8 cellular contexts compared by ENCODE assay signal in the genomic region with DNA sequence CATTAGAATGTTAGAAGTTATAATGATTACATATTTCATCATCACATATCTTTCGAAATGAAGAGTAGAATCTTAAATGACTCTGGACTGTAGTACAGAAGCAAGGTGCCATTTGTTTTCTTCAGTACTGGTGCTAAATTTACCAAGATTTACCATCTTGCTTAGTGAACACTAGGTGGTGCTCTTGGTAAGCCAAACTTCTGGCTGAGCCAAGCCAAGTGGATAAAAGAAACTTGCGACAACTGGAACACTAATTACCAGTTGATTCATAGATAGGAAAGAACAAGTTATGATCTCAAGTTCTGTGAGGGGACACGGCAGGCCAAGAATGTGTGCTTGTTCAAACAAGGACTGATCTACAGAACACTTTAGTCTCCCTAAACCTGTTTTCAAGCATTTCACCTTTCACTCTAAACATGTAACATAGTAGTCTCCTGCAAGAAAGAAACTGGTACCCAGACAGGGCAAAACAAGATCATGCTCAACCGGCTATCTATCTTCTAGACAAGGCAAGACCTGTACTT. TPM values are rescaled to one million over a fixed set of nuclear protein-coding genes. Genes with fewer than 3 reads are reported as not detected.
DNase-seq lines count a peak whose midpoint lies in the region; ATAC-seq, FAIRE-seq and TF ChIP-seq lines count a peak whose summit lies in the region.

No MANE protein-coding gene starts in this region.

- peak; percentile 61 for TF ChIP-seq RAD21 in HepG2 (CRISPR knock-in tag; IDR thresholded peaks at IDR 0.05)

- POLR2A ChIA-PET in HepG2 (lab: Yijun Ruan, JAX): no interaction called here

- in situ Hi-C loops in HepG2 (cut with HindIII; ENCODE audit: extremely low pct_ligation_motif_present, low pct_unique_long_range_greater_than_20kb): loop anchor here (5.0 kb wide), 1 partner anchor 244 kb away; no protein-coding TSS in a partner anchor

- CTCF ChIA-PET in HepG2 (lab: Yijun Ruan, JAX; ENCODE audit: low intra/inter-chr PET ratio, low total read pairs): interaction anchor here (0.9 to 3.4 kb wide), 5 partner anchors 192 to 246 kb away, joined by 3 to 23 read pairs (median 15); no protein-coding TSS in a partner anchor

- peak; percentile 77 to 78 for DNase-seq in AML-193 (lab: John Stamatoyannopoulos, UW)
- peak; percentile 20 for DNase-seq in GM12892 (ENCODE audit: insufficient read length)
- peak; percentile 73 for DNase-seq in NCI-H1092 treated with DMSO at 0.1 percent for 48 hours (lab: John Stamatoyannopoulos, UW)
- DNase-seq in SK-N-MC (ENCODE audit: low read depth, low spot score): peak; percentile 12
- DNase-seq in choroid plexus epithelial cell (ENCODE audit: low read depth): peak; percentile 81
- DNase-seq in HepG2 (ENCODE audit: low spot score): peak; percentile 47
- DNase-seq in testis: peak; percentile 44

- WGBS in HepG2 (ENCODE audit: low lambda C conversion rate): 22% methylated on average over 4 of the region's 4 CpGs
- WGBS in testis, 2 donors: 18 to 21% methylated on average over 4 of the region's 4 CpGs

- H3K79me2 ChIP-seq in HepG2 (ENCODE audit: insufficient read depth, low read length): no peaks in the 10 kb centered on the region

- H2AFZ ChIP-seq in HepG2 (ENCODE audit: low read length): no peak overlapping the region

- no peak overlapping the region for H3K4me3 ChIP-seq in SK-N-MC
- no peak overlapping the region for H3K4me3 ChIP-seq in choroid plexus epithelial cell (ENCODE audit: low read depth, low read length)
- no peak overlapping the region for H3K4me3 ChIP-seq in HepG2 (replicated peaks in 1 of 3; ENCODE audit: insufficient read depth in 1 of 3, low read depth in 2 of 3, low read length in 3 of 3)
- H3K4me3 ChIP-seq in testis: no peak overlapping the region

- peak; percentile 80 for TF ChIP-seq CTCF in choroid plexus epithelial cell (conservative IDR thresholded peaks at IDR 0.05; ENCODE audit: low read depth, low read length)
- TF ChIP-seq CTCF in HepG2 (CRISPR knock-in tag; IDR thresholded peaks at IDR 0.05): peak; percentile 89
- TF ChIP-seq CTCF in testis (IDR thresholded peaks at IDR 0.05): peak; percentile 64 to 86 (median 77)

- BruUV-seq in HepG2 (replicated peaks; lab: Mats Ljungman, UMichigan): no TSS peak

- FAIRE-seq in GM12892 (lab: Jason Lieb, UNC) (peak; percentile 91), HepG2 (lab: Jason Lieb, UNC) (peak; percentile 95)

- no peak overlapping the region for H3K4me2 ChIP-seq in HepG2 (ENCODE audit: low read depth, low read length)

- peaks cover 5% of the 10 kb centered on the region for H3K36me3 ChIP-seq in SK-N-MC (ENCODE audit: insufficient read depth, low read length)
- peaks cover 3 to 4% of the 10 kb centered on the region in 2 experiments; a peak in 4 of 5 replicates for H3K36me3 ChIP-seq in HepG2 (replicated peaks in 1 of 2; ENCODE audit: control insufficient read depth in 1 of 2, insufficient read depth in 2 of 2, low read length in 2 of 2)
- H3K36me3 ChIP-seq in testis (ENCODE audit: low read depth, missing control alignments): no peaks in the 10 kb centered on the region

- TF ChIP-seq POLR2A in GM12892 (IDR thresholded peaks at IDR 0.05; ENCODE audit: low read depth, low read length): no peak
- no peak for TF ChIP-seq POLR2A in HepG2 (IDR thresholded peaks at IDR 0.05; ENCODE audit: insufficient read depth in 1 of 2, low read depth in 2 of 2, low read length in 2 of 2)
- no peak for TF ChIP-seq POLR2A in testis (IDR thresholded peaks at IDR 0.05)

- no peak for TF ChIP-seq EP300 in HepG2 (IDR thresholded peaks at IDR 0.05; ENCODE audit: low read depth in 2 of 2, low read length in 2 of 2)
- no peak for TF ChIP-seq EP300 in HepG2 (CRISPR knock-in tag; IDR thresholded peaks at IDR 0.05; ENCODE audit: borderline replicate concordance)

- no peaks in the 10 kb centered on the region for H3K9me3 ChIP-seq in SK-N-MC (ENCODE audit: low read depth, low read length)
- H3K9me3 ChIP-seq in HepG2 (ENCODE audit: low read length): no peaks in the 10 kb centered on the region
- H3K9me3 ChIP-seq in testis: no peaks in the 10 kb centered on the region

- peaks cover 7% of the 10 kb centered on the region; the same call in 1 of the 2 replicates for H3K4me1 ChIP-seq in HepG2 (ENCODE audit: insufficient read depth, low read length)
- peaks cover 4% of the 10 kb centered on the region for H3K4me1 ChIP-seq in testis

- H3K9ac ChIP-seq in SK-N-MC (ENCODE audit: insufficient read length): no peak overlapping the region
- no peak overlapping the region for H3K9ac ChIP-seq in HepG2 (ENCODE audit: insufficient read depth, low read depth, low read length)

- intact Hi-C loops in HepG2 (cut with micrococcal nuclease; ENCODE audit: unreplicated experiment) (loop anchor here (1.0 to 2.0 kb wide), 5 partner anchors 63 to 333 kb away; no protein-coding TSS in a partner anchor), testis (cut with DNase I; ENCODE audit: low total_unique reads) (no loop called here)

- ATAC-seq in HG02642 (IDR thresholded peaks at IDR 0.05; ENCODE audit: poor library complexity, unreplicated experiment): peak; percentile 85
- ATAC-seq in HepG2: peak; percentile 73

- H4K20me1 ChIP-seq in HepG2 (ENCODE audit: insufficient read depth, low read length): no peaks in the 10 kb centered on the region

- no peaks in the 10 kb centered on the region for H3K27me3 ChIP-seq in HepG2 (ENCODE audit: control insufficient read depth in 1 of 2, insufficient read depth in 2 of 2, low read length in 2 of 2)
- H3K27me3 ChIP-seq in testis: no peaks in the 10 kb centered on the region

- H3K27ac ChIP-seq in SK-N-MC (no peak overlapping the region), HepG2 (ENCODE audit: extremely low read length, insufficient read depth, low read length) (no peak overlapping the region), testis (no peak overlapping the region)

TF ChIP-seq in HepG2, 621 proteins besides CTCF, POLR2A, EP300 and RAD21 (continues in another document):
- no peak for TF ChIP-seq CCDC6 (CRISPR knock-in tag; IDR thresholded peaks at IDR 0.05)

RNA-seq across cellular contexts. Expression of a gene that starts 19.8 kb away (rescaled TPM):
- 4.4 TPM for polyA plus RNA-seq in GM12892 (2012; ENCODE audit: missing spikeins)
- 15.2 and 17.7 TPM in 2 replicates for total RNA-seq in HepG2 (2016; rRNA removed; fragmentation: Illumina TruSeq; extraction: Trizol)
- total RNA-seq in HepG2 (2016; cell fraction: cytosol; rRNA removed; fragmentation: Illumina TruSeq; extraction: Trizol; ENCODE audit: low read depth): 1.6 and 2.0 TPM in 2 replicates
- total RNA-seq in HepG2 (2016; cell fraction: insoluble cytoplasmic fraction; rRNA removed; fragmentation: Illumina TruSeq; extraction: Trizol): 15.9 and 18.4 TPM in 2 replicates
- 5.3 and 5.5 TPM in 2 replicates for total RNA-seq in HepG2 (2016; cell fraction: membrane; rRNA removed; fragmentation: Illumina TruSeq; extraction: Trizol)
- 13.9 and 19.7 TPM in 2 replicates for total RNA-seq in HepG2 (2016; cell fraction: nucleus; rRNA removed; fragmentation: Illumina TruSeq; extraction: Trizol)
- 3.9 and 4.2 TPM in 2 replicates for polyA plus RNA-seq in HepG2 (2011; rRNA removed)
- 5.3 and 5.4 TPM in 2 replicates for polyA plus RNA-seq in HepG2 (2011; cell fraction: cytosol; rRNA removed)
- polyA plus RNA-seq in HepG2 (2011; cell fraction: nucleus; rRNA removed): 4.3 and 5.4 TPM in 2 replicates
- 4.0 TPM in 2 replicates for polyA plus RNA-seq in HepG2 (2012)
- polyA plus RNA-seq in HepG2 (2016; cell fraction: cytosol; fragmentation: Illumina TruSeq; extraction: Trizol; ENCODE audit: low read depth): 0.49 and 0.59 TPM in 2 replicates
- 17.4 and 18.3 TPM in 2 replicates for polyA plus RNA-seq in HepG2 (2016; cell fraction: insoluble cytoplasmic fraction; fragmentation: Illumina TruSeq; extraction: Trizol; ENCODE audit: low read depth)
- polyA plus RNA-seq in HepG2 (2016; cell fraction: membrane; fragmentation: Illumina TruSeq; extraction: Trizol; ENCODE audit: low read depth): 1.9 and 2.2 TPM in 2 replicates
- polyA plus RNA-seq in HepG2 (2016; cell fraction: nucleus; fragmentation: Illumina TruSeq; extraction: Trizol; ENCODE audit: insufficient read depth, low read depth): 9.8 and 12.4 TPM in 2 replicates
- polyA minus RNA-seq in HepG2 (2011; rRNA and poly(A)+ RNA removed; ENCODE audit: low replicate concordance): 8.7 and 42.7 TPM in 2 replicates
- 5.3 and 9.5 TPM in 2 replicates for polyA minus RNA-seq in HepG2 (2011; cell fraction: cytosol; rRNA and poly(A)+ RNA removed)
- polyA minus RNA-seq in HepG2 (2011; cell fraction: nucleus; rRNA and poly(A)+ RNA removed): 23.7 and 28.6 TPM in 2 replicates
- total RNA-seq in testis: 10 to 100 TPM; 26.4 to 34.9 TPM
- polyA plus RNA-seq in testis (ENCODE audit: insufficient read depth, low read depth, low replicate concordance): 30.2 TPM

RNA-seq across cellular contexts. Expression of a gene that starts 20.2 kb away (rescaled TPM):
- polyA plus RNA-seq in GM12892 (2012; ENCODE audit: missing spikeins): 4.7 TPM
- total RNA-seq in HepG2 (2016; rRNA removed; fragmentation: Illumina TruSeq; extraction: Trizol) (7.9 and 12.0 TPM in 2 replicates), testis (10 to 100 TPM; 13.9 to 14.7 TPM)
- 0.40 and 0.71 TPM in 2 replicates for total RNA-seq in HepG2 (2016; cell fraction: cytosol; rRNA removed; fragmentation: Illumina TruSeq; extraction: Trizol; ENCODE audit: low read depth)
- 7.4 and 10.9 TPM in 2 replicates for total RNA-seq in HepG2 (2016; cell fraction: insoluble cytoplasmic fraction; rRNA removed; fragmentation: Illumina TruSeq; extraction: Trizol)
- total RNA-seq in HepG2 (2016; cell fraction: membrane; rRNA removed; fragmentation: Illumina TruSeq; extraction: Trizol): 2.4 and 3.3 TPM in 2 replicates
- total RNA-seq in HepG2 (2016; cell fraction: nucleus; rRNA removed; fragmentation: Illumina TruSeq; extraction: Trizol): 6.8 and 7.1 TPM in 2 replicates
- polyA plus RNA-seq in HepG2 (2011; rRNA removed) (2.1 and 2.4 TPM in 2 replicates), testis (ENCODE audit: insufficient read depth, low read depth, low replicate concordance) (9.3 TPM)
- polyA plus RNA-seq in HepG2 (2011; cell fraction: cytosol; rRNA removed): 1.1 and 1.6 TPM in 2 replicates
- polyA plus RNA-seq in HepG2 (2011; cell fraction: nucleus; rRNA removed): 2.8 and 3.3 TPM in 2 replicates
- 3.4 TPM in 2 replicates for polyA plus RNA-seq in HepG2 (2012)
- polyA plus RNA-seq in HepG2 (2016; cell fraction: cytosol; fragmentation: Illumina TruSeq; extraction: Trizol; ENCODE audit: low read depth): 0.14 and 0.19 TPM in 2 replicates
- 6.1 and 6.9 TPM in 2 replicates for polyA plus RNA-seq in HepG2 (2016; cell fraction: insoluble cytoplasmic fraction; fragmentation: Illumina TruSeq; extraction: Trizol; ENCODE audit: low read depth)
- polyA plus RNA-seq in HepG2 (2016; cell fraction: membrane; fragmentation: Illumina TruSeq; extraction: Trizol; ENCODE audit: low read depth): 0.82 and 0.91 TPM in 2 replicates
- polyA plus RNA-seq in HepG2 (2016; cell fraction: nucleus; fragmentation: Illumina TruSeq; extraction: Trizol; ENCODE audit: insufficient read depth, low read depth): 7.0 and 7.6 TPM in 2 replicates
- 6.2 and 13.6 TPM in 2 replicates for polyA minus RNA-seq in HepG2 (2011; rRNA and poly(A)+ RNA removed; ENCODE audit: low replicate concordance)
- polyA minus RNA-seq in HepG2 (2011; cell fraction: cytosol; rRNA and poly(A)+ RNA removed): 5.3 and 6.2 TPM in 2 replicates
- polyA minus RNA-seq in HepG2 (2011; cell fraction: nucleus; rRNA and poly(A)+ RNA removed): 6.1 and 6.2 TPM in 2 replicates

Comparison
In these comparisons a context has a peak if more than half of its experiments do, and no peak if none do; other contexts are left out.
1. DNase-seq: peak in every context shown above with its lines; median percentile 81 in choroid plexus epithelial cell; 78 in AML-193; 73 in NCI-H1092 treated with DMSO at 0.1 percent for 48 hours; 47 in HepG2; 44 in testis; 20 in GM12892; 12 in SK-N-MC.